ENCODE assay signal across 22 cellular contexts in genomic region chr13:98187862-98188261, GRCh38. TPM values are rescaled to one million over a fixed set of nuclear protein-coding genes. Genes with fewer than 3 reads are reported as not detected.
DNase-seq lines count a peak whose midpoint lies in the region; TF ChIP-seq lines count a peak whose summit lies in the region.
"Had no signal": no experiment of that assay in that cellular context is flagged by ENCODE, and none has a peak within 500 bp of the region (broad histone marks: within the 10 kb centered on the region; RNA-seq: fewer than 3 reads in every experiment).

No MANE protein-coding gene starts in this region.

- no peaks in the 10 kb centered on the region for H3K36me3 ChIP-seq in testis (ENCODE audit: low read depth, missing control alignments)
- H3K36me3 ChIP-seq: breast epithelium, suprapubic skin had no signal

- TF ChIP-seq CTCF in nephron (IDR thresholded peaks at IDR 0.05; ENCODE audit: unreplicated experiment in 3 of 3): no peak
- TF ChIP-seq CTCF in testis (IDR thresholded peaks at IDR 0.05): no peak
- TF ChIP-seq CTCF in RWPE1 (conservative IDR thresholded peaks at IDR 0.05; ENCODE audit: low read depth): no peak

- WGBS in testis, 2 donors: 56 to 66% methylated on average over 7 of the region's 7 CpGs

- peaks cover 13% of the 10 kb centered on the region for H3K4me1 ChIP-seq in testis
- H3K4me1 ChIP-seq: breast epithelium had no signal

- no peak for TF ChIP-seq POLR2A in testis (IDR thresholded peaks at IDR 0.05)

- H3K27me3 Mint-ChIP-seq in nephron (ENCODE audit: low read depth): no peaks in the 10 kb centered on the region

- peak in 32 of 58 donors; percentile 6 to 66 (median 26) for DNase-seq in anterior cingulate cortex (lab: John Stamatoyannopoulos, UW)
- peak; percentile 8 for DNase-seq in globus pallidus (ENCODE audit: low spot score)
- DNase-seq in testis: peak; percentile 36
- DNase-seq in HEK293T (ENCODE audit: extremely low spot score): no peak
- DNase-seq in RWPE1 (ENCODE audit: low spot score): no peak
- no peak for DNase-seq in NCI-H2227 (lab: John Stamatoyannopoulos, UW; ENCODE audit: unreplicated experiment)
- DNase-seq in CD1c-positive myeloid dendritic cell (ENCODE audit: extremely low spot score): no peak
- DNase-seq: activated CD4-positive, alpha-beta T cell treated with anti-CD3 and anti-CD28 coated beads for 48 hours; COR-L47; Kasumi-1; naive thymus-derived CD8-positive, alpha-beta T cell; NCI-H1092; NCI-H2081 treated with DMSO at 0.1 percent for 48 hours; psoas muscle; stimulated activated CD4-positive, alpha-beta T cell treated with anti-CD3 and anti-CD28 coated beads, Interleukin-12 subunit alpha, Interleukin-12 subunit beta, amount 100 ng/mL, for 4 hours; stimulated activated CD8-positive, alpha-beta memory T cell treated with anti-CD3 and anti-CD28 coated beads, Interleukin-4, amount 100 ng/mL, for 48 hours had no signal

- no peaks in the 10 kb centered on the region for H3K9me3 Mint-ChIP-seq in nephron
- H3K9me3 Mint-ChIP-seq: naive thymus-derived CD8-positive, alpha-beta T cell had no signal

- H3K36me3 Mint-ChIP-seq in nephron (ENCODE audit: low read depth): peaks cover 4% of the 10 kb centered on the region
- H3K36me3 Mint-ChIP-seq: naive thymus-derived CD8-positive, alpha-beta T cell had no signal

- no peaks in the 10 kb centered on the region for H3K9me3 ChIP-seq in testis
- H3K9me3 ChIP-seq: breast epithelium, psoas muscle, suprapubic skin had no signal

- H3K27ac ChIP-seq in testis (peak overlapping the region in 1 of 2 donors; percentile 20), RWPE1 (no peak overlapping the region)
- H3K27ac ChIP-seq: breast epithelium, psoas muscle, suprapubic skin had no signal

- intact Hi-C loops in testis (cut with DNase I; ENCODE audit: low total_unique reads): no loop called here

- H3K4me1 Mint-ChIP-seq in nephron: peaks cover 62% of the 10 kb centered on the region
- H3K4me1 Mint-ChIP-seq: naive thymus-derived CD8-positive, alpha-beta T cell had no signal

- peak overlapping the region in 1 of 3 experiments; percentile 34 for H3K4me3 Mint-ChIP-seq in nephron
- H3K4me3 Mint-ChIP-seq: naive thymus-derived CD8-positive, alpha-beta T cell had no signal

- no peak overlapping the region for H3K4me3 ChIP-seq in testis
- H3K4me3 ChIP-seq: breast epithelium, lung, psoas muscle, suprapubic skin had no signal

- POLR2A ChIA-PET in HEK293T (lab: Yijun Ruan, JAX): no interaction called here
- POLR2A ChIA-PET in RWPE1 (lab: Yijun Ruan, JAX; ENCODE audit: low non-redundant PET): no interaction called here

- H3K27ac Mint-ChIP-seq in nephron: peak overlapping the region; percentile 72 to 90 (median 78)

- H3K27me3 ChIP-seq in testis: no peaks in the 10 kb centered on the region
- H3K27me3 ChIP-seq: breast epithelium, suprapubic skin had no signal

- CTCF ChIA-PET in HEK293T (lab: Yijun Ruan, JAX) (interaction anchor here (0.6 kb wide), 1 partner anchor 439 kb away, joined by 5 read pairs; no protein-coding TSS in a partner anchor), RWPE1 (lab: Yijun Ruan, JAX) (no interaction called here)

TF ChIP-seq in HEK293T, 16 proteins besides CTCF, POLR2A, EP300 and RAD21:
- TF ChIP-seq HDGF (IDR thresholded peaks at IDR 0.05; ENCODE audit: borderline replicate concordance) (no peak), PKNOX1 (IDR thresholded peaks at IDR 0.05) (no peak), BHLHE40 (IDR thresholded peaks at IDR 0.05; ENCODE audit: borderline replicate concordance) (no peak), ARNT (IDR thresholded peaks at IDR 0.05) (no peak), LEF1 (IDR thresholded peaks at IDR 0.05; ENCODE audit: borderline replicate concordance) (no peak), SUZ12 (IDR thresholded peaks at IDR 0.05) (no peak), ELF4 (IDR thresholded peaks at IDR 0.05) (no peak), L3MBTL2 (conservative IDR thresholded peaks at IDR 0.05) (no peak), TARDBP (IDR thresholded peaks at IDR 0.05) (no peak), ZNF384 (IDR thresholded peaks at IDR 0.05) (no peak), SP1 (IDR thresholded peaks at IDR 0.05) (no peak)
TF ChIP-seq in HEK293T: peak in this region for 0.

RNA-seq across cellular contexts. Expression of gene RNF113B, which starts 10.8 kb away (rescaled TPM):
- 10 to 100 TPM; 33.6 to 41.5 TPM for total RNA-seq in testis
- 117 TPM for polyA plus RNA-seq in testis (ENCODE audit: insufficient read depth, low read depth, low replicate concordance)
- total RNA-seq: breast epithelium; HT1080; lung; naive thymus-derived CD8-positive, alpha-beta T cell; psoas muscle; suprapubic skin had no signal
- polyA plus RNA-seq: esophagus; lung; naive thymus-derived CD8-positive, alpha-beta T cell; psoas muscle had no signal

RNA-seq across cellular contexts. Expression of gene FARP1, which starts 45.0 kb away (rescaled TPM):
- total RNA-seq in testis: 10 to 100 TPM; 54.0 to 69.1 TPM
- polyA plus RNA-seq in testis (ENCODE audit: insufficient read depth, low read depth, low replicate concordance): 130 TPM

Comparison
In these comparisons a context has a peak if more than half of its experiments do, and no peak if none do; other contexts are left out.
1. DNase-seq: peak in anterior cingulate cortex (32 of 58), globus pallidus (single experiment) and testis (single experiment); none in HEK293T (single experiment), RWPE1 (single experiment), NCI-H2227 (single experiment) and CD1c-positive myeloid dendritic cell (single experiment).